8 cellular contexts compared by ENCODE assay signal in the genomic region with DNA sequence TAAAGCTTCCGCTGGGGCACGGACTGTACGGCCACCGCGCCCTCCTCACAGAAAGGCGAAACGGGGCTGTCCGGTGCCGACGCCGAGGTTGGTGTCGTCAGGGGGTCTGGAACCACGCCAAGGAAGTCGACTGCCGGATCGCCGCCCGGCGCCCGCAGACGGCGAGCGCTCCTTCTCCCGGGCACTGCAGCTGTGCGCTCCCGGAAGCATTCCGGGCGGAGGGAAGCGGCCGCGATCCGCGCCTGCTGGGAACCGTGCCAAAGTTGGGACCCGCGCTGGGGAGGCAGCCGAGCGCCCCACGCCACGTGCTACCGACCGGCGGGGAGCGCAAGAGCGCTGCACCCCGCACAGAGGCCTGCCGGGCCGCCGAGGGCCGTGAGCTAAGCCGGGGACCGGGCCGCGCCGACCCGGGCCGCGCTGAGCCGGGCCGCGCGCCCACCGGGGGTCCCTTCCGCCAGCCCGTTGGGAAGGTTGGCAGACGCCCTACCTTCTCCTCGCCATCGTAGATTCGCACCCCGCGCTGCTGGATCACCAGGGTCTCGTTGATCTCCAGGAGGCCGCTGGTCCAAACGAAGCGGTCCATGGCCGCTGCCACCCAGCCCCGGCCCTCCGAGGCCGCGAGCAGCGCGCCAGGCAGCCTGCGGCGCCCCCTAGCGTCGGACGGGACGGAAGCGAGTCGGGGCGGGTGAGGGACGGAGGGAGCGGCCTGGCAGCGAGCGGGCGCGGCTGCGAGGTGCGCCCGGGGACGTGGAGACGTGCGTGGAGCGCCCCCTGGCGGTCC. TPM values are rescaled to one million over a fixed set of nuclear protein-coding genes. Genes with fewer than 3 reads are reported as not detected.
DNase-seq lines count a peak whose midpoint lies in the region; ATAC-seq, FAIRE-seq and TF ChIP-seq lines count a peak whose summit lies in the region.

A gene with protein sequence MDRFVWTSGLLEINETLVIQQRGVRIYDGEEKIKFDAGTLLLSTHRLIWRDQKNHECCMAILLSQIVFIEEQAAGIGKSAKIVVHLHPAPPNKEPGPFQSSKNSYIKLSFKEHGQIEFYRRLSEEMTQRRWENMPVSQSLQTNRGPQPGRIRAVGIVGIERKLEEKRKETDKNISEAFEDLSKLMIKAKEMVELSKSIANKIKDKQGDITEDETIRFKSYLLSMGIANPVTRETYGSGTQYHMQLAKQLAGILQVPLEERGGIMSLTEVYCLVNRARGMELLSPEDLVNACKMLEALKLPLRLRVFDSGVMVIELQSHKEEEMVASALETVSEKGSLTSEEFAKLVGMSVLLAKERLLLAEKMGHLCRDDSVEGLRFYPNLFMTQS (minus strand): TSS at position 623 of the 781 bp plus-strand sequence. CDS start 40 bp downstream, at position 583.

- DNase-seq in GM12892 (ENCODE audit: insufficient read length) = peak; percentile 73
- DNase-seq in NCI-H146 (lab: John Stamatoyannopoulos, UW) = peak; percentile 93
- DNase-seq in T-helper 1 cell = peak; percentile 87 to 94 (median 91)
- peak; percentile 85 for DNase-seq in amniotic epithelial cell (ENCODE audit: low read depth)
- peak; percentile 97 for DNase-seq in left cardiac atrium
- peak; percentile 99 for DNase-seq in progenitor cell of endocrine pancreas (ENCODE audit: low spot score, unreplicated experiment)
- peak; percentile 96 for DNase-seq in ureter (ENCODE audit: low spot score)

- H3K27ac Mint-ChIP-seq in progenitor cell of endocrine pancreas = peak within 1 kb of the TSS; percentile 97

- TF ChIP-seq CTCF in progenitor cell of endocrine pancreas (IDR thresholded peaks at IDR 0.05; ENCODE audit: unreplicated experiment) = peak; percentile 100

- no peaks in the 10 kb centered on the region for H3K27me3 Mint-ChIP-seq in progenitor cell of endocrine pancreas

- TF ChIP-seq POLR2A in GM12892 (IDR thresholded peaks at IDR 0.05; ENCODE audit: low read depth, low read length) = peak; percentile 89

- H3K36me3 Mint-ChIP-seq in progenitor cell of endocrine pancreas (ENCODE audit: insufficient read depth) = peaks cover 1% of the 10 kb centered on the region

- peak; percentile 95 for FAIRE-seq in GM12892 (lab: Jason Lieb, UNC)

- peak; percentile 64 for ATAC-seq in HG02852 (IDR thresholded peaks at IDR 0.05; ENCODE audit: unreplicated experiment)
- ATAC-seq in left cardiac atrium = peak; percentile 92 to 95

- intact Hi-C loops in left cardiac atrium (cut with DNase I) = loop anchor here (1.0 to 10.0 kb wide), 3 partner anchors 55 to 255 kb away; no protein-coding TSS in a partner anchor

- peaks cover 28% of the 10 kb centered on the region for H3K4me1 Mint-ChIP-seq in progenitor cell of endocrine pancreas (ENCODE audit: low read depth)

- no peaks in the 10 kb centered on the region for H3K9me3 Mint-ChIP-seq in progenitor cell of endocrine pancreas (ENCODE audit: low read depth)

- peak within 1 kb of the TSS; percentile 91 for H3K4me3 Mint-ChIP-seq in progenitor cell of endocrine pancreas (ENCODE audit: low read depth)

RNA-seq across cellular contexts. Expression of the gene that starts here (rescaled TPM):
- 21.6 TPM for polyA plus RNA-seq in GM12892 (2012; ENCODE audit: missing spikeins)
- total RNA-seq in left cardiac atrium = 10 to 100 TPM; 34.1 to 38.5 TPM
- total RNA-seq in progenitor cell of endocrine pancreas = 48.9 and 49.6 TPM in 2 replicates
- total RNA-seq in ureter = 64.2 TPM

Comparison
In these comparisons a context has a peak if more than half of its experiments do, and no peak if none do; other contexts are left out.
1. Peak in every context shown above with its lines: DNase-seq and ATAC-seq.